3 cellular contexts compared by ENCODE assay signal in the genomic region with DNA sequence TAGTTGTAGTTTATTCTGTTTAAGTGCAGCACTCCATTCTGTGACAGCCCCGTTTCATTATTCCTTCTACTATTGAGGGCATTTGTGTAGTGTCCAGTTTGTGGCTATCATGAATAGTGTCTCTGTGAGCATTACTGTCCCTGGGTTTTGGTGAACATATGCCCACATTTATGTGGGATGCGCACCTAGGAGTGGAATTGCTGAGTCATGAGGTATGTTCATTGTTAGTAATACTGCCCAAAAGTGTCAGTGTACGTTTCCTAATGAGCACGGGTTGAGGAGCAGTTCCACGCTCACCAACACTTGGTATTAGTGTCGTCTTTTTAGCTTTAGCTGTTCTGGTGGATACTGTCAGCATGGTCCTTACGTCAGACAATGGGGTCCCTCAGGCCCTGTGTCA.
TF ChIP-seq lines count a peak whose summit lies in the region.

No MANE protein-coding gene starts in this region.

TF ChIP-seq in IMR-90, 13 proteins besides CTCF, POLR2A, EP300 and RAD21 (continued from another document):
- TF ChIP-seq MAFK (IDR thresholded peaks at IDR 0.05; ENCODE audit: low read depth, low read length) = peak; percentile 71
- peak; percentile 63 for TF ChIP-seq NFE2L2 (IDR thresholded peaks at IDR 0.05; ENCODE audit: low read depth, low read length)
- TF ChIP-seq, protein P1, sequence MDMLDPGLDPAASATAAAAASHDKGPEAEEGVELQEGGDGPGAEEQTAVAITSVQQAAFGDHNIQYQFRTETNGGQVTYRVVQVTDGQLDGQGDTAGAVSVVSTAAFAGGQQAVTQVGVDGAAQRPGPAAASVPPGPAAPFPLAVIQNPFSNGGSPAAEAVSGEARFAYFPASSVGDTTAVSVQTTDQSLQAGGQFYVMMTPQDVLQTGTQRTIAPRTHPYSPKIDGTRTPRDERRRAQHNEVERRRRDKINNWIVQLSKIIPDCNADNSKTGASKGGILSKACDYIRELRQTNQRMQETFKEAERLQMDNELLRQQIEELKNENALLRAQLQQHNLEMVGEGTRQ (IDR thresholded peaks at IDR 0.05; ENCODE audit: low read depth, low read length) = no peak
- no peak for TF ChIP-seq RFX5 (IDR thresholded peaks at IDR 0.05; ENCODE audit: low read depth, low read length)
TF ChIP-seq in IMR-90: peak in this region for 2.

TF ChIP-seq in K562, 482 proteins besides CTCF, POLR2A, EP300 and RAD21 (continued from another document):
- TF ChIP-seq ZNF778 (CRISPR knock-in tag; IDR thresholded peaks at IDR 0.05) = no peak
- peak; percentile 67 for TF ChIP-seq MAFG (tag; conservative IDR thresholded peaks at IDR 0.05)
- peak; percentile 69 for TF ChIP-seq C11orf30 (IDR thresholded peaks at IDR 0.05; ENCODE audit: low read depth)
- peak; percentile 73 for TF ChIP-seq ZNF316 (IDR thresholded peaks at IDR 0.05)
- TF ChIP-seq KAT2B (IDR thresholded peaks at IDR 0.05; ENCODE audit: low read depth, low read length) = no peak
- peak; percentile 52 for TF ChIP-seq MAFK (IDR thresholded peaks at IDR 0.05; ENCODE audit: low read length)
- TF ChIP-seq BHLHE40 (IDR thresholded peaks at IDR 0.05; ENCODE audit: low read length) = no peak

TF ChIP-seq in neural cell, 6 proteins besides CTCF, POLR2A, EP300 and RAD21 (continued from another document):
- TF ChIP-seq, protein P2, sequence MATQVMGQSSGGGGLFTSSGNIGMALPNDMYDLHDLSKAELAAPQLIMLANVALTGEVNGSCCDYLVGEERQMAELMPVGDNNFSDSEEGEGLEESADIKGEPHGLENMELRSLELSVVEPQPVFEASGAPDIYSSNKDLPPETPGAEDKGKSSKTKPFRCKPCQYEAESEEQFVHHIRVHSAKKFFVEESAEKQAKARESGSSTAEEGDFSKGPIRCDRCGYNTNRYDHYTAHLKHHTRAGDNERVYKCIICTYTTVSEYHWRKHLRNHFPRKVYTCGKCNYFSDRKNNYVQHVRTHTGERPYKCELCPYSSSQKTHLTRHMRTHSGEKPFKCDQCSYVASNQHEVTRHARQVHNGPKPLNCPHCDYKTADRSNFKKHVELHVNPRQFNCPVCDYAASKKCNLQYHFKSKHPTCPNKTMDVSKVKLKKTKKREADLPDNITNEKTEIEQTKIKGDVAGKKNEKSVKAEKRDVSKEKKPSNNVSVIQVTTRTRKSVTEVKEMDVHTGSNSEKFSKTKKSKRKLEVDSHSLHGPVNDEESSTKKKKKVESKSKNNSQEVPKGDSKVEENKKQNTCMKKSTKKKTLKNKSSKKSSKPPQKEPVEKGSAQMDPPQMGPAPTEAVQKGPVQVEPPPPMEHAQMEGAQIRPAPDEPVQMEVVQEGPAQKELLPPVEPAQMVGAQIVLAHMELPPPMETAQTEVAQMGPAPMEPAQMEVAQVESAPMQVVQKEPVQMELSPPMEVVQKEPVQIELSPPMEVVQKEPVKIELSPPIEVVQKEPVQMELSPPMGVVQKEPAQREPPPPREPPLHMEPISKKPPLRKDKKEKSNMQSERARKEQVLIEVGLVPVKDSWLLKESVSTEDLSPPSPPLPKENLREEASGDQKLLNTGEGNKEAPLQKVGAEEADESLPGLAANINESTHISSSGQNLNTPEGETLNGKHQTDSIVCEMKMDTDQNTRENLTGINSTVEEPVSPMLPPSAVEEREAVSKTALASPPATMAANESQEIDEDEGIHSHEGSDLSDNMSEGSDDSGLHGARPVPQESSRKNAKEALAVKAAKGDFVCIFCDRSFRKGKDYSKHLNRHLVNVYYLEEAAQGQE (IDR thresholded peaks at IDR 0.05; ENCODE audit: borderline replicate concordance) = no peak
- TF ChIP-seq MXI1 (conservative IDR thresholded peaks at IDR 0.05; ENCODE audit: poor library complexity, severe bottlenecking) (no peak), SMC3 (conservative IDR thresholded peaks at IDR 0.05; ENCODE audit: poor library complexity) (no peak), TAF1 (IDR thresholded peaks at IDR 0.05; ENCODE audit: low read depth) (no peak), POLR2AphosphoS5 (IDR thresholded peaks at IDR 0.05) (no peak)
